ENCODE assay signal across 10 cellular contexts in the genomic region with DNA sequence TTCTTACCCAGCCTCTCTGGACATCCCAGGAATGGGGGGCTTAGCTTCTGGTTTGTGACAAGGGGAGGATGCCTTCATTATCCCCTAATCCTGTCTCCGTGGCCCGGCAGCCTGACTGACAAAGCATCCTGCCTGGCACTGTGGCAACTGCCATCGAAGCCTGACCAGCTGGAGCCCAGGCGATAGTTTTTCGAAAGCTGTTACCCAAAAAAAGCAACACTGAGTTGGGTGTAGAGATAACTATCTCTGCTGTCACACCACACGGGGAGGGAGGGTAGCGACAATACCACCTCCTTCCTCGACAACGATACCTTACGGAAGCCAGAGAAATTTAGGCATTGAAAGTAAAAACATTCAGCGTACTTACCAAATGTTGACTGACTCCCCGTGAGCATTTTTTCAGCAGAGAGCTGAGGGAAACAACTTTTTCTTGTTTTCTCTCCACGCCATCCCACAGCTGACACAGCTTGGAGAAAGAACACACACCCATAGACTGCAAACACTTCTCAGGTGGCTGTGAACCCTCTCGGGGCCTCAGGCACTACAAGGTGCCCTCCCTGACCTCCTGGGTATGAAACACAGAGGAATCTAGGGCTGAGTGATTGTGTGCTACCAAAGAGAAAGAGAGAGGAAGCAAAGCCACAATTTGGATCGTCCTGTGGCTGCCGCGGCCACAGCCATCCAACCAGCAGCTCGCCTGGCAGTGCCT.
DNase-seq lines count a peak whose midpoint lies in the region; ATAC-seq lines count a peak whose summit lies in the region.
"Had no signal": no experiment of that assay in that cellular context is flagged by ENCODE, and none has a peak within 500 bp of the region (broad histone marks: within the 10 kb centered on the region; RNA-seq: fewer than 3 reads in every experiment).

No MANE protein-coding gene starts in this region.

- DNase-seq in T follicular helper cell (ENCODE audit: low read depth) (peak; percentile 32), cerebellar cortex (ENCODE audit: low spot score) (peak; percentile 31), RKO (ENCODE audit: low spot score) (no peak)
- DNase-seq in activated CD8-positive, alpha-beta memory T cell treated with anti-CD3 and anti-CD28 coated beads, Interleukin-2, amount 50 U/mL, for 4 hours, result peak; percentile 40
- DNase-seq in stimulated activated CD8-positive, alpha-beta memory T cell treated with anti-CD3 and anti-CD28 coated beads, Interleukin-4, amount 100 ng/mL, for 4 hours (ENCODE audit: low read depth in 2 of 2, low spot score in 1 of 2), result peak; percentile 15 to 20
- DNase-seq: Right ventricle myocardium superior, sigmoid colon had no signal

- ATAC-seq in HG03095 (IDR thresholded peaks at IDR 0.05; ENCODE audit: unreplicated experiment) (no peak), HG03039 (IDR thresholded peaks at IDR 0.05; ENCODE audit: unreplicated experiment) (no peak), GM18502 (IDR thresholded peaks at IDR 0.05; ENCODE audit: poor library complexity, unreplicated experiment) (no peak)
